Comparison of ENCODE assay signal across 9 cellular contexts in the genomic region with DNA sequence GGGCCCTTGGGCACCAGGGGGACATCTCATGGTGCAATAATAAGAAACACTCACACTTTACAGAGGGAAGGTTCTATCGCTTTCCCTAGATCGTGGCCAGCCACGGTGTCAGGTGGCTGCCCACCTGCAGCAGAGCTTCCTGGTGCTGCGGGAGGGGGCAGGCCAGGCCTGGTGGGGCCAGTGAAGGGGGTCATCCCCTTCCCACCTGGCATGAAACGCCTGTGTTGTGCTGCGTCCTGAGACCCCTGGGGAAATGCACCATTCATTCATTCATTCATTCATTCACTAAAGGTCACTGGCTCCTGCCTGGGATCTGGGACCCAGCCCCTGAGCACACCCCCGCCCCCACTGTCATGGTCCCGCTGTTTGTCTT. TPM values are rescaled to one million over a fixed set of nuclear protein-coding genes. Genes with fewer than 3 reads are reported as not detected.
DNase-seq lines count a peak whose midpoint lies in the region; ATAC-seq and TF ChIP-seq lines count a peak whose summit lies in the region.
"Had no signal": no experiment of that assay in that cellular context is flagged by ENCODE, and none has a peak within 500 bp of the region (broad histone marks: within the 10 kb centered on the region; RNA-seq: fewer than 3 reads in every experiment).

No MANE protein-coding gene starts in this region.

- no peaks in the 10 kb centered on the region for H3K36me3 ChIP-seq in breast epithelium
- no peaks in the 10 kb centered on the region for H3K36me3 ChIP-seq in lower lobe of right lung
- no peaks in the 10 kb centered on the region for H3K36me3 ChIP-seq in upper lobe of left lung

- WGBS in upper lobe of left lung, 2 donors: 0 to 32% methylated on average over 1 to 6 of the region's 8 CpGs

- H3K4me1 ChIP-seq in breast epithelium (peaks cover 0 to 11% of the 10 kb centered on the region in 2 donors), lower lobe of right lung (peaks cover 30% of the 10 kb centered on the region), upper lobe of left lung (peaks cover 14 to 37% (median 21%) of the 10 kb centered on the region in 4 donors)

- TF ChIP-seq CTCF in breast epithelium (IDR thresholded peaks at IDR 0.05) (no peak), lower lobe of right lung (IDR thresholded peaks at IDR 0.05) (no peak), upper lobe of left lung (IDR thresholded peaks at IDR 0.05) (no peak)

- H3K9me3 ChIP-seq in breast epithelium (no peaks in the 10 kb centered on the region), lower lobe of right lung (no peaks in the 10 kb centered on the region), upper lobe of left lung (no peaks in the 10 kb centered on the region)

- H3K27ac ChIP-seq in breast epithelium (peak overlapping the region; percentile 80 to 82), lower lobe of right lung (peak overlapping the region; percentile 77), upper lobe of left lung (peak overlapping the region; percentile 6 to 74 (median 52))

- no peak overlapping the region for H3K27ac Mint-ChIP-seq in activated naive CD4-positive, alpha-beta T cell treated with anti-CD3 and anti-CD28 coated beads, Interleukin-2, amount 10 ng/mL, durations not matched to agents 7 days and 5 days

- peak in 1 of 2 donors; percentile 1 for ATAC-seq in lower lobe of right lung
- no peak for ATAC-seq in upper lobe of left lung (ENCODE audit: low FRiP score in 2 of 2)
- ATAC-seq in HG03045 (IDR thresholded peaks at IDR 0.05; ENCODE audit: unreplicated experiment): no peak

- H3K4me1 Mint-ChIP-seq in activated naive CD4-positive, alpha-beta T cell treated with anti-CD3 and anti-CD28 coated beads, Interleukin-2, amount 10 ng/mL, durations not matched to agents 7 days and 5 days: peaks cover 12% of the 10 kb centered on the region

- TF ChIP-seq EP300 in upper lobe of left lung (IDR thresholded peaks at IDR 0.05): no peak

- CTCF ChIA-PET in activated naive CD4-positive, alpha-beta T cell treated with anti-CD3 and anti-CD28 coated beads, Interleukin-2, amount 10 ng/mL, durations not matched to agents 7 days and 5 days (lab: Charles Lee): interaction anchor here (6.0 kb wide), 1 partner anchor 16 kb away, joined by 48 read pairs; no protein-coding TSS in a partner anchor

- H3K4me3 Mint-ChIP-seq in activated naive CD4-positive, alpha-beta T cell treated with anti-CD3 and anti-CD28 coated beads, Interleukin-2, amount 10 ng/mL, durations not matched to agents 7 days and 5 days: peak overlapping the region; percentile 48

- H3K27me3 Mint-ChIP-seq in activated naive CD4-positive, alpha-beta T cell treated with anti-CD3 and anti-CD28 coated beads, Interleukin-2, amount 10 ng/mL, durations not matched to agents 7 days and 5 days: peaks cover 87% of the 10 kb centered on the region

- H3K27me3 ChIP-seq in breast epithelium: no peaks in the 10 kb centered on the region
- peaks cover 10% of the 10 kb centered on the region for H3K27me3 ChIP-seq in lower lobe of right lung (ENCODE audit: low read depth)
- H3K27me3 ChIP-seq in upper lobe of left lung: peaks cover 0 to 4% (median 0%) of the 10 kb centered on the region in 4 donors

- no peak for DNase-seq in activated naive CD4-positive, alpha-beta T cell treated with anti-CD3 and anti-CD28 coated beads, Interleukin-2, amount 10 ng/mL, durations not matched to agents 7 days and 5 days
- DNase-seq in activated naive CD4-positive, alpha-beta T cell (lab: John Stamatoyannopoulos, UW): no peak
- no peak for DNase-seq in breast epithelium (ENCODE audit: low spot score in 2 of 2)
- DNase-seq in lower lobe of right lung: no peak
- no peak for DNase-seq in upper lobe of left lung
- DNase-seq in COLO668 (lab: John Stamatoyannopoulos, UW; ENCODE audit: unreplicated experiment): no peak
- DNase-seq in NCI-H187 treated with DMSO at 0.1 percent for 48 hours (lab: John Stamatoyannopoulos, UW): no peak
- DNase-seq: COR-L47 had no signal

- H3K9me3 Mint-ChIP-seq in activated naive CD4-positive, alpha-beta T cell treated with anti-CD3 and anti-CD28 coated beads, Interleukin-2, amount 10 ng/mL, durations not matched to agents 7 days and 5 days: no peaks in the 10 kb centered on the region

- TF ChIP-seq POLR2A in breast epithelium (IDR thresholded peaks at IDR 0.05): no peak
- TF ChIP-seq POLR2A in upper lobe of left lung (IDR thresholded peaks at IDR 0.05): no peak

- intact Hi-C loops in breast epithelium (cut with DNase I; ENCODE audit: low total_unique reads): no loop called here
- intact Hi-C loops in lower lobe of right lung (cut with DNase I): no loop called here

- H3K36me3 Mint-ChIP-seq in activated naive CD4-positive, alpha-beta T cell treated with anti-CD3 and anti-CD28 coated beads, Interleukin-2, amount 10 ng/mL, durations not matched to agents 7 days and 5 days: no peaks in the 10 kb centered on the region

- H3K4me3 ChIP-seq in breast epithelium (peak overlapping the region; percentile 51 to 77 (median 74)), lower lobe of right lung (peak overlapping the region; percentile 72), upper lobe of left lung (peak overlapping the region; percentile 57 to 67 (median 64))

RNA-seq across cellular contexts. Expression of a gene that starts 0.4 kb away (rescaled TPM):
- total RNA-seq in breast epithelium (10 to 100 TPM; 27.2 to 30.5 (median 28.1) TPM), lower lobe of right lung (12.2 TPM), upper lobe of left lung (10 to 100 TPM; 14.5 to 37.7 (median 18.1) TPM)

RNA-seq across cellular contexts. Expression of a gene that starts 33.3 kb away (rescaled TPM):
- 10 to 100 TPM in 2 of 3 donors, under 1 TPM in 1; 0.16 to 30.3 (median 10.2) TPM for total RNA-seq in breast epithelium
- not detected for total RNA-seq in lower lobe of right lung
- under 1 TPM in 3 of 6 donors, not detected in 3; 0.14 to 0.24 (median 0.15) TPM for total RNA-seq in upper lobe of left lung
